In genomic region chr6:15775076-15775634, GRCh38 we compare ENCODE assay signal across 32 cellular contexts.
"Had no signal": no experiment of that assay in that cellular context is flagged by ENCODE, and none has a peak within 500 bp of the region (broad histone marks: within the 10 kb centered on the region; RNA-seq: fewer than 3 reads in every experiment).

No MANE protein-coding gene starts in this region.

- H3K4me1 Mint-ChIP-seq: T-cell, T-helper 17 cell had no signal

- H3K27me3 Mint-ChIP-seq: activated B cell treated with CpG ODN at 0.5 μM for 24 hours; activated naive CD4-positive, alpha-beta T cell treated with anti-CD3 and anti-CD28 coated beads, Interleukin-2, amount 10 ng/mL, durations not matched to agents 7 days and 5 days had no signal

- H3K27me3 ChIP-seq: ascending aorta, Peyer's patch had no signal

- H3K36me3 Mint-ChIP-seq: activated naive CD4-positive, alpha-beta T cell treated with anti-CD3 and anti-CD28 coated beads, Interleukin-2, amount 10 ng/mL, durations not matched to agents 7 days and 5 days; activated naive CD8-positive, alpha-beta T cell treated with anti-CD3 and anti-CD28 coated beads for 36 hours; T-cell had no signal

- H3K36me3 ChIP-seq: ascending aorta, Peyer's patch had no signal

- H3K4me1 ChIP-seq: ascending aorta, Peyer's patch had no signal

- H3K4me3 ChIP-seq: ascending aorta, coronary artery, K562, Peyer's patch had no signal

- FAIRE-seq: K562 had no signal

- H3K9me3 Mint-ChIP-seq: activated B cell treated with CpG ODN at 0.5 μM for 24 hours; activated CD8-positive, alpha-beta T cell treated with anti-CD3 and anti-CD28 coated beads for 36 hours; activated naive CD4-positive, alpha-beta T cell treated with anti-CD3 and anti-CD28 coated beads, Interleukin-2, amount 10 ng/mL, durations not matched to agents 7 days and 5 days; activated naive CD8-positive, alpha-beta T cell treated with anti-CD3 and anti-CD28 coated beads for 36 hours; activated T-cell treated with anti-CD3 and anti-CD28 coated beads, Interleukin-2, amount 50 U/mL, for 4 hours; T-cell had no signal

- H3K27ac Mint-ChIP-seq: activated B cell treated with CpG ODN at 0.5 μM for 24 hours; activated naive CD4-positive, alpha-beta T cell treated with anti-CD3 and anti-CD28 coated beads, Interleukin-2, amount 10 ng/mL, durations not matched to agents 7 days and 5 days; T-cell; T-helper 17 cell had no signal

- H3K27ac ChIP-seq: ascending aorta, coronary artery, Peyer's patch, RWPE1, VCaP had no signal

- DNase-seq: activated B cell treated with CpG ODN at 0.5 μM for 24 hours; activated CD4-positive, alpha-beta T cell treated with anti-CD3 and anti-CD28 coated beads for 48 hours; activated CD4-positive, CD25-positive, alpha-beta regulatory T cell treated with anti-CD3 and anti-CD28 coated beads, Interleukin-2, amount 50 U/mL, for 72 hours; activated CD8-positive, alpha-beta T cell treated with anti-CD3 and anti-CD28 coated beads for 36 hours; activated naive CD4-positive, alpha-beta T cell treated with anti-CD3 and anti-CD28 coated beads, Interleukin-2, amount 10 ng/mL, durations not matched to agents 7 days and 5 days; activated naive CD8-positive, alpha-beta T cell treated with anti-CD3 and anti-CD28 coated beads for 36 hours; activated T-cell treated with anti-CD3 and anti-CD28 coated beads, Interleukin-2, amount 50 U/mL, for 4 hours; amygdala; NCI-H1092 treated with DMSO at 0.1 percent for 48 hours; NCI-H1417; NCI-H146; NCI-H187; NCI-H2029 treated with DMSO at 0.1 percent for 48 hours; NCI-H2107; NCI-H2171; NCI-H510A; NCI-H526; NCI-H748 treated with DMSO at 0.1 percent for 48 hours; NK-92 treated with Interleukin-12 subunit alpha and Interleukin-12 subunit beta, amount 100 ng/mL, for 24 hours; PC-3; Peyer's patch; SIG-M5; T-cell; T-helper 17 cell; T-helper 9 cell had no signal

- ATAC-seq: activated CD8-positive, alpha-beta T cell treated with anti-CD3 and anti-CD28 coated beads for 36 hours; activated T-cell treated with anti-CD3 and anti-CD28 coated beads, Interleukin-2, amount 50 U/mL, for 4 hours; K562; PC-3; Right ventricle myocardium inferior; SK-N-SH treated with all-trans-retinoic acid at 6 μM for 48 hours; T-cell; T-helper 17 cell had no signal

- H3K9me3 ChIP-seq: ascending aorta, Peyer's patch had no signal

- H3K4me3 Mint-ChIP-seq: activated B cell treated with CpG ODN at 0.5 μM for 24 hours; activated CD8-positive, alpha-beta T cell treated with anti-CD3 and anti-CD28 coated beads for 36 hours; activated naive CD4-positive, alpha-beta T cell treated with anti-CD3 and anti-CD28 coated beads, Interleukin-2, amount 10 ng/mL, durations not matched to agents 7 days and 5 days; activated naive CD8-positive, alpha-beta T cell treated with anti-CD3 and anti-CD28 coated beads for 36 hours; activated T-cell treated with anti-CD3 and anti-CD28 coated beads, Interleukin-2, amount 50 U/mL, for 4 hours; T-cell; T-helper 17 cell had no signal
